Comparison of ENCODE assay signal across 8 cellular contexts in the genomic region with DNA sequence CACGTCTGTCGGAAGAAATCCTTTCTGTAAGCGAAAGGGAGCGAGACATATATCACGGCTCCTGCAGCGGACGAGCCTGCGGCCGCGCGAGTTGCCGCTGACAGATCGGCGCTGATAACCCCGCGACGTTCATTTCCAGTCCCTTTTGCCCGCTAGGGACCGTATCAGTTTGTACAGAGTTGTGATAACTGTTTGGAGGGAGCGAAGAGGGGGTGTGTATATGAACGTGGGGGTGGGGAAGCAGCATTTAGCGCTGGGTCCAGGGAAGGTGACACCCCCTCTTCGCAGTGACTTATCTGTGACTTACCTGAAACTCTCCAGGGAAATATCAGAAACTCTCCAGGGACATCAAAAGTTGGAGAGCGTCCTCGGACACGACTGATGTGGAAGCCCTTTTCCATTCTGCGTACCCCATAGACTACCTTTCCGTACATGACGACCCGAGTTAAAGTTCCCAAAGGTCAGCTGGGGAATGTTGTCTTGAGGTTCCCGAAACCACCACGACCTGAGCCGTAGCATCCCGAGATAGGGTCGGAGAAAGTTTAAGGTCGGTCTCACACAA. TPM values are rescaled to one million over a fixed set of nuclear protein-coding genes. Genes with fewer than 3 reads are reported as not detected.
DNase-seq lines count a peak whose midpoint lies in the region; ATAC-seq and TF ChIP-seq lines count a peak whose summit lies in the region.

No MANE protein-coding gene starts in this region.

- peaks cover 24% of the 10 kb centered on the region for H3K36me3 ChIP-seq in left ventricle myocardium inferior

- peaks cover 21% of the 10 kb centered on the region for H3K4me1 Mint-ChIP-seq in activated CD8-positive, alpha-beta memory T cell treated with anti-CD3 and anti-CD28 coated beads, Interleukin-2, amount 10 ng/mL, durations not matched to agents 7 days and 5 days
- peaks cover 37% of the 10 kb centered on the region for H3K4me1 Mint-ChIP-seq in WTC11
- H3K4me1 Mint-ChIP-seq in stimulated activated naive B cell treated with anti-CD40 and anti-IgM and Interleukin-4, amounts not matched to agents 10 μg/mL and 1 μg/mL and 100 μg/mL, for 72 hours = peaks cover 23 to 30% of the 10 kb centered on the region in 2 donors

- peaks cover 88% of the 10 kb centered on the region for H3K4me1 ChIP-seq in left ventricle myocardium inferior

- peaks cover 77% of the 10 kb centered on the region for H3K27me3 Mint-ChIP-seq in activated CD8-positive, alpha-beta memory T cell treated with anti-CD3 and anti-CD28 coated beads, Interleukin-2, amount 10 ng/mL, durations not matched to agents 7 days and 5 days
- H3K27me3 Mint-ChIP-seq in WTC11 (ENCODE audit: low read depth) = peaks cover 93% of the 10 kb centered on the region
- peaks cover 69 to 82% of the 10 kb centered on the region in 2 donors for H3K27me3 Mint-ChIP-seq in stimulated activated naive B cell treated with anti-CD40 and anti-IgM and Interleukin-4, amounts not matched to agents 10 μg/mL and 1 μg/mL and 100 μg/mL, for 72 hours

- H3K4me3 Mint-ChIP-seq in activated CD8-positive, alpha-beta memory T cell treated with anti-CD3 and anti-CD28 coated beads, Interleukin-2, amount 10 ng/mL, durations not matched to agents 7 days and 5 days = no peak overlapping the region
- H3K4me3 Mint-ChIP-seq in WTC11 = peak overlapping the region; percentile 76
- H3K4me3 Mint-ChIP-seq in stimulated activated naive B cell treated with anti-CD40 and anti-IgM and Interleukin-4, amounts not matched to agents 10 μg/mL and 1 μg/mL and 100 μg/mL, for 72 hours = peak overlapping the region; percentile 4 to 41

- TF ChIP-seq CTCF in WTC11 (IDR thresholded peaks at IDR 0.05) = no peak
- no peak for TF ChIP-seq CTCF in left ventricle myocardium inferior (IDR thresholded peaks at IDR 0.05; ENCODE audit: borderline replicate concordance)

- H3K27ac ChIP-seq in left ventricle myocardium inferior (replicated peaks) = peak overlapping the region; percentile 100

- intact Hi-C loops in left ventricle myocardium inferior (cut with micrococcal nuclease) = loop anchor here (10.0 kb wide), 1 partner anchor 174 kb away; no protein-coding TSS in a partner anchor

- CTCF ChIA-PET in activated CD8-positive, alpha-beta memory T cell treated with anti-CD3 and anti-CD28 coated beads, Interleukin-2, amount 10 ng/mL, durations not matched to agents 7 days and 5 days (lab: Charles Lee) = no interaction called here
- CTCF ChIA-PET in WTC11 (lab: Charles Lee) = interaction anchor here (1.7 kb wide), 1 partner anchor 253 kb away, joined by 5 read pairs; no protein-coding TSS in a partner anchor

- H3K27ac Mint-ChIP-seq in activated CD8-positive, alpha-beta memory T cell treated with anti-CD3 and anti-CD28 coated beads, Interleukin-2, amount 10 ng/mL, durations not matched to agents 7 days and 5 days = peak overlapping the region; percentile 16
- no peak overlapping the region for H3K27ac Mint-ChIP-seq in WTC11
- H3K27ac Mint-ChIP-seq in stimulated activated naive B cell treated with anti-CD40 and anti-IgM and Interleukin-4, amounts not matched to agents 10 μg/mL and 1 μg/mL and 100 μg/mL, for 72 hours = peak overlapping the region; percentile 85

- no peak for ATAC-seq in activated CD8-positive, alpha-beta memory T cell treated with anti-CD3 and anti-CD28 coated beads, Interleukin-2, amount 10 ng/mL, durations not matched to agents 7 days and 5 days
- ATAC-seq in WTC11 = no peak
- ATAC-seq in stimulated activated naive B cell treated with anti-CD40 and anti-IgM and Interleukin-4, amounts not matched to agents 10 μg/mL and 1 μg/mL and 100 μg/mL, for 72 hours (replicated peaks) = no peak
- ATAC-seq in GM21367 (IDR thresholded peaks at IDR 0.05; ENCODE audit: unreplicated experiment) = no peak
- ATAC-seq in GM21515 (IDR thresholded peaks at IDR 0.05; ENCODE audit: unreplicated experiment) = no peak

- H3K9me3 Mint-ChIP-seq in activated CD8-positive, alpha-beta memory T cell treated with anti-CD3 and anti-CD28 coated beads, Interleukin-2, amount 10 ng/mL, durations not matched to agents 7 days and 5 days (ENCODE audit: low read depth) = no peaks in the 10 kb centered on the region
- H3K9me3 Mint-ChIP-seq in WTC11 = no peaks in the 10 kb centered on the region
- no peaks in the 10 kb centered on the region for H3K9me3 Mint-ChIP-seq in stimulated activated naive B cell treated with anti-CD40 and anti-IgM and Interleukin-4, amounts not matched to agents 10 μg/mL and 1 μg/mL and 100 μg/mL, for 72 hours

- POLR2A ChIA-PET in WTC11 (lab: Charles Lee) = no interaction called here

- H3K9me3 ChIP-seq in left ventricle myocardium inferior (replicated peaks) = no peaks in the 10 kb centered on the region

- DNase-seq in activated CD8-positive, alpha-beta memory T cell treated with anti-CD3 and anti-CD28 coated beads, Interleukin-2, amount 10 ng/mL, durations not matched to agents 7 days and 5 days = no peak
- DNase-seq in activated CD8-positive, alpha-beta memory T cell treated with anti-CD3 and anti-CD28 coated beads, Interleukin-2, amount 50 U/mL, for 4 hours = no peak
- DNase-seq in WTC11 (ENCODE audit: low spot score) = peak; percentile 23
- no peak for DNase-seq in left ventricle myocardium inferior
- DNase-seq in stimulated activated naive B cell treated with anti-CD40 and anti-IgM and Interleukin-4, amounts not matched to agents 10 μg/mL and 1 μg/mL and 100 μg/mL, for 72 hours = no peak
- DNase-seq in middle frontal gyrus (ENCODE audit: extremely low spot score, low spot score) = no peak

- H3K27me3 ChIP-seq in left ventricle myocardium inferior (ENCODE audit: low read depth) = peaks cover 50% of the 10 kb centered on the region

- H3K36me3 Mint-ChIP-seq in activated CD8-positive, alpha-beta memory T cell treated with anti-CD3 and anti-CD28 coated beads, Interleukin-2, amount 10 ng/mL, durations not matched to agents 7 days and 5 days = peaks cover 3% of the 10 kb centered on the region
- H3K36me3 Mint-ChIP-seq in WTC11 = no peaks in the 10 kb centered on the region
- peaks cover 2 to 3% of the 10 kb centered on the region in 2 donors for H3K36me3 Mint-ChIP-seq in stimulated activated naive B cell treated with anti-CD40 and anti-IgM and Interleukin-4, amounts not matched to agents 10 μg/mL and 1 μg/mL and 100 μg/mL, for 72 hours

- peak overlapping the region; percentile 99 for H3K4me3 ChIP-seq in left ventricle myocardium inferior

TF ChIP-seq in WTC11, 78 proteins besides CTCF, POLR2A, EP300 and RAD21 (continues in another document):
- TF ChIP-seq KAT7 (CRISPR knock-in tag; IDR thresholded peaks at IDR 0.05; ENCODE audit: borderline replicate concordance) (no peak), SMAD3 (CRISPR knock-in tag; IDR thresholded peaks at IDR 0.05; ENCODE audit: borderline replicate concordance) (no peak), RELA (CRISPR knock-in tag; IDR thresholded peaks at IDR 0.05; ENCODE audit: borderline replicate concordance) (no peak), NR2C2 (CRISPR knock-in tag; IDR thresholded peaks at IDR 0.05) (no peak), ELF4 (CRISPR knock-in tag; IDR thresholded peaks at IDR 0.05; ENCODE audit: low read depth) (no peak), NFATC4 (CRISPR knock-in tag; IDR thresholded peaks at IDR 0.05) (no peak), ZNF121 (CRISPR knock-in tag; IDR thresholded peaks at IDR 0.05) (no peak), NR3C1 (CRISPR knock-in tag; conservative IDR thresholded peaks at IDR 0.05; ENCODE audit: low read depth) (no peak), ZNF219 (CRISPR knock-in tag; IDR thresholded peaks at IDR 0.05; ENCODE audit: borderline replicate concordance) (no peak)
- TF ChIP-seq, protein P1, sequence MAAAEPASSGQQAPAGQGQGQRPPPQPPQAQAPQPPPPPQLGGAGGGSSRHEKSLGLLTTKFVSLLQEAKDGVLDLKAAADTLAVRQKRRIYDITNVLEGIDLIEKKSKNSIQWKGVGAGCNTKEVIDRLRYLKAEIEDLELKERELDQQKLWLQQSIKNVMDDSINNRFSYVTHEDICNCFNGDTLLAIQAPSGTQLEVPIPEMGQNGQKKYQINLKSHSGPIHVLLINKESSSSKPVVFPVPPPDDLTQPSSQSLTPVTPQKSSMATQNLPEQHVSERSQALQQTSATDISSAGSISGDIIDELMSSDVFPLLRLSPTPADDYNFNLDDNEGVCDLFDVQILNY (CRISPR knock-in tag; IDR thresholded peaks at IDR 0.05) = no peak
- TF ChIP-seq, protein P2, sequence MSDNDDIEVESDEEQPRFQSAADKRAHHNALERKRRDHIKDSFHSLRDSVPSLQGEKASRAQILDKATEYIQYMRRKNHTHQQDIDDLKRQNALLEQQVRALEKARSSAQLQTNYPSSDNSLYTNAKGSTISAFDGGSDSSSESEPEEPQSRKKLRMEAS (CRISPR knock-in tag; IDR thresholded peaks at IDR 0.05) = no peak
- TF ChIP-seq, protein P3, sequence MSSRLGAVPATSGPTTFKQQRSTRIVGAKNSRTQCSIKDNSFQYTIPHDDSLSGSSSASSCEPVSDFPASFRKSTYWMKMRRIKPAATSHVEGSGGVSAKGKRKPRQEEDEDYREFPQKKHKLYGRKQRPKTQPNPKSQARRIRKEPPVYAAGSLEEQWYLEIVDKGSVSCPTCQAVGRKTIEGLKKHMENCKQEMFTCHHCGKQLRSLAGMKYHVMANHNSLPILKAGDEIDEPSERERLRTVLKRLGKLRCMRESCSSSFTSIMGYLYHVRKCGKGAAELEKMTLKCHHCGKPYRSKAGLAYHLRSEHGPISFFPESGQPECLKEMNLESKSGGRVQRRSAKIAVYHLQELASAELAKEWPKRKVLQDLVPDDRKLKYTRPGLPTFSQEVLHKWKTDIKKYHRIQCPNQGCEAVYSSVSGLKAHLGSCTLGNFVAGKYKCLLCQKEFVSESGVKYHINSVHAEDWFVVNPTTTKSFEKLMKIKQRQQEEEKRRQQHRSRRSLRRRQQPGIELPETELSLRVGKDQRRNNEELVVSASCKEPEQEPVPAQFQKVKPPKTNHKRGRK (CRISPR knock-in tag; IDR thresholded peaks at IDR 0.05; ENCODE audit: borderline replicate concordance) = no peak
- TF ChIP-seq, protein P4, sequence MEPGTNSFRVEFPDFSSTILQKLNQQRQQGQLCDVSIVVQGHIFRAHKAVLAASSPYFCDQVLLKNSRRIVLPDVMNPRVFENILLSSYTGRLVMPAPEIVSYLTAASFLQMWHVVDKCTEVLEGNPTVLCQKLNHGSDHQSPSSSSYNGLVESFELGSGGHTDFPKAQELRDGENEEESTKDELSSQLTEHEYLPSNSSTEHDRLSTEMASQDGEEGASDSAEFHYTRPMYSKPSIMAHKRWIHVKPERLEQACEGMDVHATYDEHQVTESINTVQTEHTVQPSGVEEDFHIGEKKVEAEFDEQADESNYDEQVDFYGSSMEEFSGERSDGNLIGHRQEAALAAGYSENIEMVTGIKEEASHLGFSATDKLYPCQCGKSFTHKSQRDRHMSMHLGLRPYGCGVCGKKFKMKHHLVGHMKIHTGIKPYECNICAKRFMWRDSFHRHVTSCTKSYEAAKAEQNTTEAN (CRISPR knock-in tag; IDR thresholded peaks at IDR 0.05) = no peak

RNA-seq across cellular contexts. Expression of a gene that starts 0.9 kb away (rescaled TPM):
- not detected for total RNA-seq in activated CD8-positive, alpha-beta memory T cell treated with anti-CD3 and anti-CD28 coated beads, Interleukin-2, amount 10 ng/mL, durations not matched to agents 7 days and 5 days
- total RNA-seq in WTC11 (2021) (0.15 to 0.21 TPM (median 0.18 TPM) in 3 replicates), left ventricle myocardium inferior (60.9 TPM)

Comparison
In these comparisons a context has a peak if more than half of its experiments do, and no peak if none do; other contexts are left out.
1. RNA of a gene that starts 0.9 kb away (total RNA-seq): 60.9 TPM in left ventricle myocardium inferior (single experiment); 0.15 to 0.21 TPM in WTC11 and not detected in activated CD8-positive, alpha-beta memory T cell treated with anti-CD3 and anti-CD28 coated beads, Interleukin-2, amount 10 ng/mL, durations not matched to agents 7 days and 5 days; every median in the first group is over 10 times any median in the second.